30 cellular contexts compared by ENCODE assay signal in the genomic region with DNA sequence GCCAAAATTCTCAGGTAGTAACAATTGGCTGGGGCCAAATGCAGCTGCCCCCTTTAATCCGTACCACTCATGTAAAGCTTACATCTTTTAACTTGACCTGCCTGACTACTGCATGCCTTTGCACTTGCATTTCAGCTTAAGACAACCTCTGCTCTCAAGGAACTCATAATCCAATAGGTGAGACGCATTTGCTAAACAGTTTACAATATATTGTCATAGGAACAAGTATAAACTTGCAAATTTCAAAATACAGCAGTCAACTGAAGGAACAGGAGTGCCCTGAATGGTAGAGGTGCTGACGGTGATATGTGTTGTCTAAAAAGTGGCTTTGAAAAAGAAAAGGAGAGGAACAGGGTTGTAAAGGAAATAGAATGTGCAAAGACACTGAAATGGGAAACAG.
"Had no signal": no experiment of that assay in that cellular context is flagged by ENCODE, and none has a peak within 500 bp of the region (broad histone marks: within the 10 kb centered on the region; RNA-seq: fewer than 3 reads in every experiment).

No MANE protein-coding gene starts in this region.

- H3K27ac Mint-ChIP-seq: activated CD8-positive, alpha-beta T cell treated with anti-CD3 and anti-CD28 coated beads for 36 hours; activated naive CD4-positive, alpha-beta T cell treated with anti-CD3 and anti-CD28 coated beads, Interleukin-2, amount 50 U/mL, for 24 hours; activated naive CD8-positive, alpha-beta T cell treated with anti-CD3 and anti-CD28 coated beads, Interleukin-2, amount 50 U/mL, for 24 hours; activated T-helper 2 cell treated with anti-CD3 and anti-CD28 coated beads, Interferon-gamma antibody, Interleukin-2, Interleukin-4, amounts not matched to agents 10 μg/mL and 5 μg/mL and 100 μg/mL, durations not matched to agents 14 hours and 24 hours and 36 hours; natural killer cell treated with Interleukin-12 subunit alpha and Interleukin-12 subunit beta and Interleukin-15 and Interleukin-18, amount 100 ng/mL, for 72 hours; progenitor cell of endocrine pancreas; stimulated activated memory B cell treated with anti-CD40 and anti-IgM and Interleukin-4, amounts not matched to agents 10 μg/mL and 1 μg/mL and 100 μg/mL, for 72 hours; stimulated activated naive CD8-positive, alpha-beta T cell treated with anti-CD3 and anti-CD28 coated beads, Interleukin-15, amount 100 ng/mL, for 72 hours; T-helper 17 cell had no signal

- H3K4me1 ChIP-seq: upper lobe of right lung had no signal

- H3K36me3 Mint-ChIP-seq: activated naive CD4-positive, alpha-beta T cell treated with anti-CD3 and anti-CD28 coated beads, Interleukin-2, amount 50 U/mL, for 24 hours; natural killer cell treated with Interleukin-12 subunit alpha and Interleukin-12 subunit beta and Interleukin-15 and Interleukin-18, amount 100 ng/mL, for 72 hours; stimulated activated memory B cell treated with anti-CD40 and anti-IgM and Interleukin-4, amounts not matched to agents 10 μg/mL and 1 μg/mL and 100 μg/mL, for 72 hours had no signal

- H3K27me3 ChIP-seq: cardiac muscle cell, colonic mucosa, dorsolateral prefrontal cortex, left lung, thyroid gland, upper lobe of right lung had no signal

- H3K9me3 ChIP-seq: colonic mucosa, left lung, lower lobe of right lung, mucosa of descending colon, neutrophil, thyroid gland, upper lobe of right lung had no signal

- H3K27ac ChIP-seq: cardiac muscle cell, colonic mucosa, dorsolateral prefrontal cortex, left lung, lower lobe of right lung, neutrophil, skin epidermis, thyroid gland, upper lobe of right lung, WERI-Rb-1 had no signal

- ATAC-seq: activated CD4-positive, CD25-positive, alpha-beta regulatory T cell treated with anti-CD3 and anti-CD28 coated beads, Interleukin-2, amount 50 U/mL, for 24 hours; activated CD8-positive, alpha-beta T cell treated with anti-CD3 and anti-CD28 coated beads for 36 hours; activated naive CD8-positive, alpha-beta T cell treated with anti-CD3 and anti-CD28 coated beads, Interleukin-2, amount 50 U/mL, for 24 hours; left lung; lower lobe of right lung; mucosa of descending colon; natural killer cell treated with Interleukin-12 subunit alpha and Interleukin-12 subunit beta and Interleukin-15 and Interleukin-18, amount 100 ng/mL, for 72 hours; sciatic nerve; stimulated activated memory B cell treated with anti-CD40 and anti-IgM and Interleukin-4, amounts not matched to agents 10 μg/mL and 1 μg/mL and 100 μg/mL, for 72 hours; stimulated activated naive CD8-positive, alpha-beta T cell treated with anti-CD3 and anti-CD28 coated beads, Interleukin-15, amount 100 ng/mL, for 72 hours; T-helper 17 cell; upper lobe of right lung had no signal

- H3K4me3 ChIP-seq: cardiac muscle cell, colonic mucosa, dorsolateral prefrontal cortex, left lung, lower lobe of right lung, mucosa of descending colon, skin epidermis, thyroid gland, upper lobe of right lung had no signal

- DNase-seq: activated CD4-positive, alpha-beta T cell treated with anti-CD3 and anti-CD28 coated beads for 48 hours; activated naive CD8-positive, alpha-beta T cell treated with anti-CD3 and anti-CD28 coated beads, Interleukin-2, amount 50 U/mL, for 24 hours; activated T-cell treated with anti-CD3 and anti-CD28 coated beads, Interleukin-2, amount 50 U/mL, for 48 hours; amygdala; cerebellar nuclear complex; colonic mucosa; dorsolateral prefrontal cortex; left lung; lower lobe of right lung; stimulated activated CD4-positive, alpha-beta T cell treated with anti-CD3 and anti-CD28 coated beads, Interleukin-12 subunit alpha, Interleukin-12 subunit beta, amount 100 ng/mL, for 4 hours; stimulated activated CD4-positive, alpha-beta T cell treated with anti-CD3 and anti-CD28 coated beads, Interleukin-4, amount 100 ng/mL, for 4 hours; stimulated activated CD8-positive, alpha-beta memory T cell treated with anti-CD3 and anti-CD28 coated beads, Interleukin-4, amount 100 ng/mL, for 48 hours; stimulated activated naive CD8-positive, alpha-beta T cell treated with anti-CD3 and anti-CD28 coated beads, Interleukin-15, amount 100 ng/mL, for 72 hours; T-helper 17 cell; T1000; thyroid gland; upper lobe of right lung had no signal

- H3K27me3 Mint-ChIP-seq: activated CD8-positive, alpha-beta T cell treated with anti-CD3 and anti-CD28 coated beads for 36 hours; activated naive CD4-positive, alpha-beta T cell treated with anti-CD3 and anti-CD28 coated beads, Interleukin-2, amount 50 U/mL, for 24 hours; activated naive CD8-positive, alpha-beta T cell treated with anti-CD3 and anti-CD28 coated beads, Interleukin-2, amount 50 U/mL, for 24 hours; natural killer cell treated with Interleukin-12 subunit alpha and Interleukin-12 subunit beta and Interleukin-15 and Interleukin-18, amount 100 ng/mL, for 72 hours; progenitor cell of endocrine pancreas; stimulated activated memory B cell treated with anti-CD40 and anti-IgM and Interleukin-4, amounts not matched to agents 10 μg/mL and 1 μg/mL and 100 μg/mL, for 72 hours; stimulated activated naive CD8-positive, alpha-beta T cell treated with anti-CD3 and anti-CD28 coated beads, Interleukin-15, amount 100 ng/mL, for 72 hours had no signal

- H3K4me3 Mint-ChIP-seq: activated CD8-positive, alpha-beta T cell treated with anti-CD3 and anti-CD28 coated beads for 36 hours; activated naive CD4-positive, alpha-beta T cell treated with anti-CD3 and anti-CD28 coated beads, Interleukin-2, amount 50 U/mL, for 24 hours; activated naive CD8-positive, alpha-beta T cell treated with anti-CD3 and anti-CD28 coated beads, Interleukin-2, amount 50 U/mL, for 24 hours; natural killer cell treated with Interleukin-12 subunit alpha and Interleukin-12 subunit beta and Interleukin-15 and Interleukin-18, amount 100 ng/mL, for 72 hours; stimulated activated memory B cell treated with anti-CD40 and anti-IgM and Interleukin-4, amounts not matched to agents 10 μg/mL and 1 μg/mL and 100 μg/mL, for 72 hours; stimulated activated naive CD8-positive, alpha-beta T cell treated with anti-CD3 and anti-CD28 coated beads, Interleukin-15, amount 100 ng/mL, for 72 hours; T-helper 17 cell had no signal

- H3K36me3 ChIP-seq: cardiac muscle cell, colonic mucosa, left lung, lower lobe of right lung, neutrophil, thyroid gland, upper lobe of right lung, WERI-Rb-1 had no signal

- H3K9me3 Mint-ChIP-seq: activated CD8-positive, alpha-beta T cell treated with anti-CD3 and anti-CD28 coated beads for 36 hours; activated naive CD4-positive, alpha-beta T cell treated with anti-CD3 and anti-CD28 coated beads, Interleukin-2, amount 50 U/mL, for 24 hours; activated naive CD8-positive, alpha-beta T cell treated with anti-CD3 and anti-CD28 coated beads, Interleukin-2, amount 50 U/mL, for 24 hours; activated T-helper 2 cell treated with anti-CD3 and anti-CD28 coated beads, Interferon-gamma antibody, Interleukin-2, Interleukin-4, amounts not matched to agents 10 μg/mL and 5 μg/mL and 100 μg/mL, durations not matched to agents 14 hours and 24 hours and 36 hours; natural killer cell treated with Interleukin-12 subunit alpha and Interleukin-12 subunit beta and Interleukin-15 and Interleukin-18, amount 100 ng/mL, for 72 hours; stimulated activated memory B cell treated with anti-CD40 and anti-IgM and Interleukin-4, amounts not matched to agents 10 μg/mL and 1 μg/mL and 100 μg/mL, for 72 hours; stimulated activated naive CD8-positive, alpha-beta T cell treated with anti-CD3 and anti-CD28 coated beads, Interleukin-15, amount 100 ng/mL, for 72 hours had no signal
